ENCODE assay signal across 10 cellular contexts in genomic region chr1:67850151-67850551, GRCh38. TPM values are rescaled to one million over a fixed set of nuclear protein-coding genes. Genes with fewer than 3 reads are reported as not detected.
DNase-seq lines count a peak whose midpoint lies in the region; ATAC-seq and TF ChIP-seq lines count a peak whose summit lies in the region.
"Had no signal": no experiment of that assay in that cellular context is flagged by ENCODE, and none has a peak within 500 bp of the region (broad histone marks: within the 10 kb centered on the region; RNA-seq: fewer than 3 reads in every experiment).

No MANE protein-coding gene starts in this region.

- no peak overlapping the region for H3K4me2 ChIP-seq in MM.1S (ENCODE audit: low read depth, low read length)
- H3K4me2 ChIP-seq: BLaER1 treated with 17β-estradiol and CSF1 and Interleukin-3, amounts not matched to agents 10 nM and 100 nM had no signal

- H2AFZ ChIP-seq in MM.1S (ENCODE audit: low read length): no peak overlapping the region

- no peaks in the 10 kb centered on the region for H3F3A ChIP-seq in MM.1S (ENCODE audit: insufficient read depth, low read length)

- ATAC-seq in upper lobe of left lung (ENCODE audit: low FRiP score in 2 of 2) (peak in 1 of 2 donors; percentile 55), HG03469 (IDR thresholded peaks at IDR 0.05; ENCODE audit: unreplicated experiment) (no peak), GM19467 (IDR thresholded peaks at IDR 0.05; ENCODE audit: unreplicated experiment) (no peak)

- H3K79me2 ChIP-seq in MM.1S (ENCODE audit: low read length): no peaks in the 10 kb centered on the region

- TF ChIP-seq POLR2A in upper lobe of left lung (IDR thresholded peaks at IDR 0.05): no peak

- TF ChIP-seq CTCF in MM.1S (IDR thresholded peaks at IDR 0.05; ENCODE audit: low read length): peak; percentile 53
- TF ChIP-seq CTCF in VCaP (conservative IDR thresholded peaks at IDR 0.05): peak; percentile 71
- peak in 4 of 6 experiments; percentile 47 to 53 (median 48) for TF ChIP-seq CTCF in upper lobe of left lung (IDR thresholded peaks at IDR 0.05)

- no peaks in the 10 kb centered on the region for H3K4me1 ChIP-seq in MM.1S (ENCODE audit: low read length)
- peaks cover 0 to 12% (median 4%) of the 10 kb centered on the region in 4 donors for H3K4me1 ChIP-seq in upper lobe of left lung

- H3K9me3 ChIP-seq in MM.1S (replicated peaks; ENCODE audit: insufficient read depth, low read length) (no peaks in the 10 kb centered on the region), upper lobe of left lung (no peaks in the 10 kb centered on the region)
- H3K9me3 ChIP-seq: BLaER1 treated with 17β-estradiol and CSF1 and Interleukin-3, amounts not matched to agents 10 nM and 100 nM had no signal

- no peaks in the 10 kb centered on the region for H3K9me2 ChIP-seq in MM.1S (replicated peaks; ENCODE audit: insufficient read depth, low read length)

- no peaks in the 10 kb centered on the region for H4K20me1 ChIP-seq in MM.1S (ENCODE audit: insufficient read depth, low read length)
- H4K20me1 ChIP-seq: BLaER1 treated with 17β-estradiol and CSF1 and Interleukin-3, amounts not matched to agents 10 nM and 100 nM had no signal

- TF ChIP-seq EP300 in upper lobe of left lung (IDR thresholded peaks at IDR 0.05): no peak

- H3K4me3 ChIP-seq in MM.1S (ENCODE audit: low read length): no peak overlapping the region
- no peak overlapping the region for H3K4me3 ChIP-seq in upper lobe of left lung
- H3K4me3 ChIP-seq: BLaER1 treated with 17β-estradiol and CSF1 and Interleukin-3, amounts not matched to agents 10 nM and 100 nM; skin epidermis had no signal

- H3K27ac ChIP-seq in MM.1S (ENCODE audit: low read length) (no peak overlapping the region), VCaP (no peak overlapping the region), upper lobe of left lung (no peak overlapping the region)
- H3K27ac ChIP-seq: BLaER1 treated with 17β-estradiol and CSF1 and Interleukin-3, amounts not matched to agents 10 nM and 100 nM had no signal

- H3K36me3 ChIP-seq in MM.1S (replicated peaks; ENCODE audit: insufficient read depth, low read length): no peaks in the 10 kb centered on the region
- no peaks in the 10 kb centered on the region for H3K36me3 ChIP-seq in upper lobe of left lung
- H3K36me3 ChIP-seq: BLaER1 treated with 17β-estradiol and CSF1 and Interleukin-3, amounts not matched to agents 10 nM and 100 nM had no signal

- no peaks in the 10 kb centered on the region for H3K27me3 ChIP-seq in MM.1S (replicated peaks; ENCODE audit: insufficient read depth, low read length)
- peaks cover 0 to 2% (median 0%) of the 10 kb centered on the region in 4 donors for H3K27me3 ChIP-seq in upper lobe of left lung
- H3K27me3 ChIP-seq: BLaER1 treated with 17β-estradiol and CSF1 and Interleukin-3, amounts not matched to agents 10 nM and 100 nM had no signal

- DNase-seq in NCI-H1092 treated with DMSO at 0.1 percent for 48 hours (lab: John Stamatoyannopoulos, UW) (peak; percentile 63), NCI-H1092 (lab: John Stamatoyannopoulos, UW) (no peak), MM.1S (peak; percentile 53), iPS-NIHi11 (ENCODE audit: low spot score) (peak; percentile 18), upper lobe of left lung (no peak)

- H3K9ac ChIP-seq in MM.1S (ENCODE audit: low read length): no peak overlapping the region
- H3K9ac ChIP-seq: BLaER1 treated with 17β-estradiol and CSF1 and Interleukin-3, amounts not matched to agents 10 nM and 100 nM had no signal

RNA-seq across cellular contexts. Expression of gene GNG12, which starts 16.9 kb away (rescaled TPM):
- 10 to 100 TPM; 14.3 to 54.6 (median 45.1) TPM for total RNA-seq in upper lobe of left lung

Comparison
In these comparisons a context has a peak if more than half of its experiments do, and no peak if none do; other contexts are left out.
1. DNase-seq: peak in NCI-H1092 treated with DMSO at 0.1 percent for 48 hours (single experiment), MM.1S (single experiment) and iPS-NIHi11 (single experiment); none in NCI-H1092 (single experiment) and upper lobe of left lung (0 of 2).
2. Peak in every context shown above with its lines, with median percentiles within 50 percentile points of each other: CTCF ChIP-seq.